In genomic region chr20:13355386-13355785, GRCh38 we compare ENCODE assay signal across 1 cellular context.
TF ChIP-seq lines count a peak whose summit lies in the region.

No MANE protein-coding gene starts in this region.

TF ChIP-seq in HepG2, 621 proteins besides CTCF, POLR2A, EP300 and RAD21 (continued from another document and continues in another):
- no peak for TF ChIP-seq ZBTB40 (IDR thresholded peaks at IDR 0.05)
- no peak for TF ChIP-seq ZBTB40 (CRISPR knock-in tag; IDR thresholded peaks at IDR 0.05)
- TF ChIP-seq ZNF337 (CRISPR knock-in tag; IDR thresholded peaks at IDR 0.05; ENCODE audit: borderline replicate concordance, low read depth), result no peak
- no peak for TF ChIP-seq HOXA7 (CRISPR knock-in tag; IDR thresholded peaks at IDR 0.05)
- no peak for TF ChIP-seq ZFX (CRISPR knock-in tag; IDR thresholded peaks at IDR 0.05; ENCODE audit: low read depth)
- TF ChIP-seq ATM (IDR thresholded peaks at IDR 0.05; ENCODE audit: borderline replicate concordance), result no peak
- no peak for TF ChIP-seq AKNA (CRISPR knock-in tag; IDR thresholded peaks at IDR 0.05; ENCODE audit: borderline replicate concordance)
- TF ChIP-seq FOSL2 (CRISPR knock-in tag; IDR thresholded peaks at IDR 0.05), result 0 out of 2 replicates have a peak, but pooled peaks have one; percentile 20
- TF ChIP-seq CHD4 (IDR thresholded peaks at IDR 0.05; ENCODE audit: borderline replicate concordance, low read length), result no peak
- no peak for TF ChIP-seq SUZ12 (IDR thresholded peaks at IDR 0.05; ENCODE audit: low read depth, low read length)
- no peak for TF ChIP-seq TCF7 (IDR thresholded peaks at IDR 0.05; ENCODE audit: low read depth)
- no peak for TF ChIP-seq ZNF292 (CRISPR knock-in tag; IDR thresholded peaks at IDR 0.05; ENCODE audit: borderline replicate concordance, low read depth)
- no peak for TF ChIP-seq ZNF10 (CRISPR knock-in tag; IDR thresholded peaks at IDR 0.05; ENCODE audit: borderline replicate concordance, low read depth)
- TF ChIP-seq RBAK (CRISPR knock-in tag; IDR thresholded peaks at IDR 0.05), result no peak
- no peak for TF ChIP-seq ZNF382 (CRISPR knock-in tag; IDR thresholded peaks at IDR 0.05; ENCODE audit: borderline replicate concordance)
- TF ChIP-seq CREBL2 (CRISPR knock-in tag; IDR thresholded peaks at IDR 0.05; ENCODE audit: borderline replicate concordance), result no peak
- no peak for TF ChIP-seq MBD4 (IDR thresholded peaks at IDR 0.05; ENCODE audit: borderline replicate concordance, low read length)
- no peak for TF ChIP-seq RXRB (CRISPR knock-in tag; IDR thresholded peaks at IDR 0.05; ENCODE audit: borderline replicate concordance)
- no peak for TF ChIP-seq ZNF17 (CRISPR knock-in tag; IDR thresholded peaks at IDR 0.05)
- TF ChIP-seq KAT2B (IDR thresholded peaks at IDR 0.05; ENCODE audit: borderline replicate concordance, low read depth, low read length), result no peak
- TF ChIP-seq KDM1A (CRISPR knock-in tag; IDR thresholded peaks at IDR 0.05), result peak; percentile 28; the same call in 1 of the 2 replicates
- TF ChIP-seq ZNF224 (CRISPR knock-in tag; IDR thresholded peaks at IDR 0.05), result no peak
- no peak for TF ChIP-seq ATF5 (CRISPR knock-in tag; IDR thresholded peaks at IDR 0.05; ENCODE audit: low read depth)
- TF ChIP-seq NCOA2 (CRISPR knock-in tag; IDR thresholded peaks at IDR 0.05), result 0 out of 2 replicates have a peak, but pooled peaks have one; percentile 18
- TF ChIP-seq MAFK (conservative IDR thresholded peaks at IDR 0.05 in 1 of 2, IDR thresholded peaks at IDR 0.05 in 1 of 2; ENCODE audit: low read length in 2 of 2), result no peak
- TF ChIP-seq ZBTB38 (CRISPR knock-in tag; IDR thresholded peaks at IDR 0.05), result no peak
- no peak for TF ChIP-seq FOXP4 (CRISPR knock-in tag; IDR thresholded peaks at IDR 0.05)
- TF ChIP-seq ZBED4 (CRISPR knock-in tag; IDR thresholded peaks at IDR 0.05; ENCODE audit: borderline replicate concordance), result no peak
- TF ChIP-seq PITX1 (CRISPR knock-in tag; IDR thresholded peaks at IDR 0.05), result no peak
